ENCODE assay signal across 1 cellular context in genomic region chr4:16790508-16790907, GRCh38.
TF ChIP-seq lines count a peak whose summit lies in the region.

No MANE protein-coding gene starts in this region.

TF ChIP-seq in H1, 55 proteins besides CTCF, POLR2A, EP300 and RAD21:
- TF ChIP-seq ATF2 (IDR thresholded peaks at IDR 0.05; ENCODE audit: low read length) (no peak), SAP30 (IDR thresholded peaks at IDR 0.05; ENCODE audit: insufficient read depth, insufficient replicate concordance, low read length) (no peak), MAFK (IDR thresholded peaks at IDR 0.05; ENCODE audit: low read depth, low read length) (no peak), SRF (IDR thresholded peaks at IDR 0.05; ENCODE audit: low read depth, low read length) (no peak), CTBP2 (IDR thresholded peaks at IDR 0.05; ENCODE audit: borderline replicate concordance, insufficient read depth, insufficient read length, low read length) (no peak), POLR2AphosphoS5 (IDR thresholded peaks at IDR 0.05; ENCODE audit: low read depth, low read length) (no peak), GTF2F1 (IDR thresholded peaks at IDR 0.05; ENCODE audit: borderline replicate concordance, low read depth, low read length) (no peak), JUND (IDR thresholded peaks at IDR 0.05; ENCODE audit: low read length) (no peak), CHD7 (IDR thresholded peaks at IDR 0.05; ENCODE audit: insufficient replicate concordance, low read length) (no peak), SIX5 (IDR thresholded peaks at IDR 0.05; ENCODE audit: low read depth, low read length) (no peak), RNF2 (IDR thresholded peaks at IDR 0.05; ENCODE audit: borderline replicate concordance, low read depth, low read length, missing control alignments, poor library complexity, severe bottlenecking) (no peak), FOSL1 (IDR thresholded peaks at IDR 0.05; ENCODE audit: insufficient read depth, low read depth, low read length) (no peak), SIRT6 (IDR thresholded peaks at IDR 0.05; ENCODE audit: low read length) (no peak), ASH2L (IDR thresholded peaks at IDR 0.05; ENCODE audit: low read length) (no peak)
- TF ChIP-seq, protein P1, sequence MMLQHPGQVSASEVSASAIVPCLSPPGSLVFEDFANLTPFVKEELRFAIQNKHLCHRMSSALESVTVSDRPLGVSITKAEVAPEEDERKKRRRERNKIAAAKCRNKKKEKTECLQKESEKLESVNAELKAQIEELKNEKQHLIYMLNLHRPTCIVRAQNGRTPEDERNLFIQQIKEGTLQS (IDR thresholded peaks at IDR 0.05; ENCODE audit: insufficient read depth, low read depth, low read length) = no peak
TF ChIP-seq in H1: peak in this region for 0.
